9 cellular contexts compared by ENCODE assay signal in genomic region chr2:15584316-15584715, GRCh38.
"Had no signal": no experiment of that assay in that cellular context is flagged by ENCODE, and none has a peak within 500 bp of the region (broad histone marks: within the 10 kb centered on the region; RNA-seq: fewer than 3 reads in every experiment).

No MANE protein-coding gene starts in this region.

- H3K9me3 Mint-ChIP-seq: GM23338, H9, HFFc6 had no signal

- ATAC-seq: GM23338, HCT116 had no signal

- H3K9ac ChIP-seq: GM23248 had no signal

- FAIRE-seq: H1 had no signal

- H3K27ac ChIP-seq: GM23248 had no signal

- DNase-seq: GOT3, H7, H9 had no signal

- H3K4me1 ChIP-seq: HAP-1 had no signal

- H3K4me2 ChIP-seq: GM23338 had no signal

- H3K4me3 ChIP-seq: GM23248, GM23338, HAP-1 had no signal

- H3K4me3 Mint-ChIP-seq: GM23338, H9, HFFc6 had no signal

- H3K27ac Mint-ChIP-seq: GM23338, H9, HFFc6 had no signal

- H3K36me3 ChIP-seq: HAP-1 had no signal

- H2AFZ ChIP-seq: GM23248, GM23338 had no signal
